In genomic region chr15:75725719-75726607, GRCh38 we compare ENCODE assay signal across 1 cellular context.
TF ChIP-seq lines count a peak whose summit lies in the region.

No MANE protein-coding gene starts in this region.

TF ChIP-seq in GM12878, 131 proteins besides CTCF, POLR2A, EP300 and RAD21:
- TF ChIP-seq ZBTB33 (IDR thresholded peaks at IDR 0.05) = no peak
- TF ChIP-seq, protein P1, sequence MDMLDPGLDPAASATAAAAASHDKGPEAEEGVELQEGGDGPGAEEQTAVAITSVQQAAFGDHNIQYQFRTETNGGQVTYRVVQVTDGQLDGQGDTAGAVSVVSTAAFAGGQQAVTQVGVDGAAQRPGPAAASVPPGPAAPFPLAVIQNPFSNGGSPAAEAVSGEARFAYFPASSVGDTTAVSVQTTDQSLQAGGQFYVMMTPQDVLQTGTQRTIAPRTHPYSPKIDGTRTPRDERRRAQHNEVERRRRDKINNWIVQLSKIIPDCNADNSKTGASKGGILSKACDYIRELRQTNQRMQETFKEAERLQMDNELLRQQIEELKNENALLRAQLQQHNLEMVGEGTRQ (IDR thresholded peaks at IDR 0.05; ENCODE audit: borderline replicate concordance, low read depth, low read length) = no peak
- no peak for TF ChIP-seq TARDBP (IDR thresholded peaks at IDR 0.05; ENCODE audit: borderline replicate concordance)
- no peak for TF ChIP-seq NBN (IDR thresholded peaks at IDR 0.05)
- peak; percentile 73 for TF ChIP-seq CREB1 (IDR thresholded peaks at IDR 0.05; ENCODE audit: low read depth)
TF ChIP-seq in GM12878: peak in this region for 1.
